Comparison of ENCODE assay signal across 12 cellular contexts in genomic region chr2:64401501-64401880, GRCh38. TPM values are rescaled to one million over a fixed set of nuclear protein-coding genes. Genes with fewer than 3 reads are reported as not detected.
DNase-seq lines count a peak whose midpoint lies in the region; TF ChIP-seq lines count a peak whose summit lies in the region.
"Had no signal": no experiment of that assay in that cellular context is flagged by ENCODE, and none has a peak within 500 bp of the region (broad histone marks: within the 10 kb centered on the region; RNA-seq: fewer than 3 reads in every experiment).

No MANE protein-coding gene starts in this region.

- no peak overlapping the region for H3K27ac ChIP-seq in smooth muscle cell (ENCODE audit: low read depth)
- H3K27ac ChIP-seq: cardiac muscle cell, esophagus muscularis mucosa had no signal

- no peaks in the 10 kb centered on the region for H3F3A ChIP-seq in smooth muscle cell (ENCODE audit: low read depth)

- H3K9me3 ChIP-seq in smooth muscle cell (replicated peaks; ENCODE audit: low read depth) = no peaks in the 10 kb centered on the region
- H3K9me3 ChIP-seq: esophagus muscularis mucosa had no signal

- peaks cover 34% of the 10 kb centered on the region for H3K4me1 ChIP-seq in smooth muscle cell (ENCODE audit: low read depth)

- H3K9ac ChIP-seq in smooth muscle cell (ENCODE audit: low read depth) = no peak overlapping the region

- no peaks in the 10 kb centered on the region for H3K36me3 ChIP-seq in smooth muscle cell (ENCODE audit: low read depth)
- H3K36me3 ChIP-seq: cardiac muscle cell, esophagus muscularis mucosa had no signal

- H3K4me3 ChIP-seq in smooth muscle cell = no peak overlapping the region
- H3K4me3 ChIP-seq: cardiac muscle cell, esophagus muscularis mucosa had no signal

- no peak for TF ChIP-seq CTCF in smooth muscle cell (IDR thresholded peaks at IDR 0.05; ENCODE audit: borderline replicate concordance, insufficient read depth, poor library complexity, severe bottlenecking)

- H4K20me1 ChIP-seq in smooth muscle cell (ENCODE audit: low read depth) = no peaks in the 10 kb centered on the region

- 16% methylated on average over 4 of the region's 4 CpGs for WGBS in smooth muscle cell (ENCODE audit: low lambda C conversion rate)

- H3K4me2 ChIP-seq in smooth muscle cell = peak overlapping the region; percentile 36

- no peak overlapping the region for H2AFZ ChIP-seq in smooth muscle cell (ENCODE audit: low read depth)

- H3K27me3 ChIP-seq in smooth muscle cell (ENCODE audit: low read depth) = no peaks in the 10 kb centered on the region
- H3K27me3 ChIP-seq: esophagus muscularis mucosa had no signal

- no peaks in the 10 kb centered on the region for H3K79me2 ChIP-seq in smooth muscle cell (ENCODE audit: low read depth)

- peak; percentile 63 for DNase-seq in NCI-H1105 treated with DMSO at 0.1 percent for 48 hours (lab: John Stamatoyannopoulos, UW)
- peak; percentile 66 for DNase-seq in NCI-H524 treated with DMSO at 0.1 percent for 48 hours (lab: John Stamatoyannopoulos, UW)
- peak; percentile 43 for DNase-seq in islet precursor cell
- DNase-seq in smooth muscle cell (lab: John Stamatoyannopoulos, UW; ENCODE audit: unreplicated experiment) = no peak
- no peak for DNase-seq in AG08396 (ENCODE audit: low spot score)
- DNase-seq in activated T-cell treated with anti-CD3 and anti-CD28 coated beads for 4 hours = no peak
- DNase-seq in NK-92 (lab: John Stamatoyannopoulos, UW; ENCODE audit: unreplicated experiment) = no peak
- DNase-seq: activated naive CD4-positive, alpha-beta T cell treated with Interleukin-2 at 50 U/mL for 16 hours; RPMI8226; T-helper 9 cell had no signal

RNA-seq across cellular contexts. Expression of gene LGALSL, which starts 52.5 kb away (rescaled TPM):
- 9.4 and 13.9 TPM in 2 replicates for total RNA-seq in smooth muscle cell
- polyA plus RNA-seq in smooth muscle cell = 8.1 and 9.9 TPM in 2 replicates

Comparison
In these comparisons a context has a peak if more than half of its experiments do, and no peak if none do; other contexts are left out.
1. DNase-seq: peak in NCI-H1105 treated with DMSO at 0.1 percent for 48 hours (single experiment), NCI-H524 treated with DMSO at 0.1 percent for 48 hours (single experiment) and islet precursor cell (single experiment); none in smooth muscle cell (single experiment), AG08396 (single experiment), activated T-cell treated with anti-CD3 and anti-CD28 coated beads for 4 hours (single experiment) and NK-92 (single experiment).